10 cellular contexts compared by ENCODE assay signal in genomic region chr2:140502951-140503630, GRCh38.
DNase-seq lines count a peak whose midpoint lies in the region.
"Had no signal": no experiment of that assay in that cellular context is flagged by ENCODE, and none has a peak within 500 bp of the region (broad histone marks: within the 10 kb centered on the region; RNA-seq: fewer than 3 reads in every experiment).

No MANE protein-coding gene starts in this region.

- in situ Hi-C loops in GM23248 (cut with MboI), result no loop called here

- H3K9ac ChIP-seq in GM23248, result no peak overlapping the region

- peak overlapping the region; percentile 72 for H3K4me2 ChIP-seq in GM23248 (ENCODE audit: unreplicated experiment)

- 0 out of 2 replicates have a peak, but pooled peaks cover 5% of the 10 kb centered on the region for H3F3A ChIP-seq in GM23248 (ENCODE audit: insufficient read depth)

- H3K4me3 ChIP-seq in GM23248 (peak overlapping the region; percentile 50), skeletal muscle cell (ENCODE audit: low read depth, low read length) (no peak overlapping the region)

- H2AFZ ChIP-seq in GM23248, result no peak overlapping the region

- no peaks in the 10 kb centered on the region for H3K27me3 ChIP-seq in GM23248 (replicated peaks; ENCODE audit: insufficient read depth)

- 33 to 35% methylated on average over 6 of the region's 6 CpGs for whole genome bisulfite sequencing in GM23248 (ENCODE audit: low coverage in 1 of 2, low lambda C conversion rate in 2 of 2, missing lambda C conversion rate in 2 of 2), 2 experiments

- H3K4me1 ChIP-seq in GM23248 (ENCODE audit: insufficient read depth), result peaks cover 16% of the 10 kb centered on the region

- no peaks in the 10 kb centered on the region for H3K9me2 ChIP-seq in GM23248 (ENCODE audit: insufficient read depth)

- no peaks in the 10 kb centered on the region for H3K36me3 ChIP-seq in GM23248 (ENCODE audit: low read depth)

- no peaks in the 10 kb centered on the region for H3K79me2 ChIP-seq in GM23248 (ENCODE audit: insufficient read depth)

- peak overlapping the region; percentile 43 for H3K27ac ChIP-seq in GM23248

- no peaks in the 10 kb centered on the region for H3K9me3 ChIP-seq in GM23248 (ENCODE audit: low read depth)

- peak; percentile 89 for DNase-seq in GM23248
- DNase-seq in OCI-M1 (lab: John Stamatoyannopoulos, UW), result peak; percentile 75
- peak; percentile 18 for DNase-seq in epidermal melanocyte (ENCODE audit: insufficient read length, low spot score)
- DNase-seq in skeletal muscle cell (ENCODE audit: low read depth), result peak; percentile 78
- DNase-seq in NOMO-1 treated with DMSO at 0.1 percent for 48 hours (lab: John Stamatoyannopoulos, UW; ENCODE audit: unreplicated experiment), result no peak
- DNase-seq in putamen (ENCODE audit: low spot score), result no peak
- no peak for DNase-seq in NCI-H446 (lab: John Stamatoyannopoulos, UW)
- DNase-seq: activated CD8-positive, alpha-beta memory T cell treated with anti-CD3 and anti-CD28 coated beads, Interleukin-2, amount 10 ng/mL, durations not matched to agents 7 days and 5 days; effector memory CD8-positive, alpha-beta T cell; NCI-H2081 treated with DMSO at 0.1 percent for 48 hours had no signal

- no peaks in the 10 kb centered on the region for H4K20me1 ChIP-seq in GM23248 (ENCODE audit: insufficient read depth)

Comparison
In these comparisons a context has a peak if more than half of its experiments do, and no peak if none do; other contexts are left out.
1. DNase-seq: peak in GM23248 (single experiment), OCI-M1 (single experiment), epidermal melanocyte (single experiment) and skeletal muscle cell (single experiment); none in NOMO-1 treated with DMSO at 0.1 percent for 48 hours (single experiment), putamen (single experiment) and NCI-H446 (0 of 2).